ENCODE assay signal across 9 cellular contexts in the genomic region with DNA sequence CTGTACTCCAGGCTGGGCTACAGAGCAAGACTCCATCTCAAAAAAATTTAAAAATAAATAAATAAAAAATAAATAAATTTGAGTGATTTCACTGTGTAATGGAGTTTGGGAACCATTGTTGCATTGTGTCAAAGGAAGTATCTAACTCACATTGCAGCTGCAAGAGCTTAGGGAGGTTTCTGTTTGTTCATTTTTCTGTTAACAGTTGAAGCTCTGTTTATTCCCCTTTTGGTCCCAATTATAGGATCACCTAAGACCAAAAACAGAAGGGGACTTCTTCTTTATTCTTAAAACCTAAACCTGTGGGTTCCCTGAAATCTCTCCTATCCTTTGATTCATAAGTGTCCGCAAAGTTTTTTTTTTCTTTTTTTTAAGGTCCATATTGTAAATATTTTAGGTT. TPM values are rescaled to one million over a fixed set of nuclear protein-coding genes. Genes with fewer than 3 reads are reported as not detected.
"Had no signal": no experiment of that assay in that cellular context is flagged by ENCODE, and none has a peak within 500 bp of the region (broad histone marks: within the 10 kb centered on the region; RNA-seq: fewer than 3 reads in every experiment).

No MANE protein-coding gene starts in this region.

- H3K4me3 Mint-ChIP-seq: GM23338, H9, HFFc6 had no signal

- H3K4me3 ChIP-seq: GM23248, GM23338, HAP-1 had no signal

- H3K36me3 ChIP-seq: HAP-1 had no signal

- H3K9me3 Mint-ChIP-seq: GM23338, H9, HFFc6 had no signal

- H3K9me3 ChIP-seq: HAP-1 had no signal

- H3K4me1 ChIP-seq: HAP-1 had no signal

- DNase-seq: GM23248, GOT3, H7, H9, HCEC 1CT, HFFc6 had no signal

- H3K9ac ChIP-seq: GM23248 had no signal

- H3K4me1 Mint-ChIP-seq: GM23338, H9 had no signal

- H3K27ac ChIP-seq: GM23248 had no signal

- H2AFZ ChIP-seq: GM23248, GM23338 had no signal

- H3K4me2 ChIP-seq: GM23338 had no signal

- H3K27ac Mint-ChIP-seq: GM23338, H9, HFFc6 had no signal

- FAIRE-seq: H1 had no signal

RNA-seq across cellular contexts. Expression of gene PCAT7, which starts 28.6 kb away (rescaled TPM):
- total RNA-seq: GM23248, HFFc6 had no signal
